Comparison of ENCODE assay signal across 18 cellular contexts in genomic region chr7:27138987-27139334, GRCh38. TPM values are rescaled to one million over a fixed set of nuclear protein-coding genes. Genes with fewer than 3 reads are reported as not detected.
A peak's percentile ranks its signal among the peaks of the same experiment; 100 is the strongest.
DNase-seq lines count a peak whose midpoint lies in the region; ATAC-seq, FAIRE-seq and TF ChIP-seq lines count a peak whose summit lies in the region.
"Had no signal": no experiment of that assay in that cellular context is flagged by ENCODE, and none has a peak within 500 bp of the region (broad histone marks: within the 10 kb centered on the region; RNA-seq: fewer than 3 reads in every experiment).

No MANE protein-coding gene starts in this region.

- H3K4ac ChIP-seq in mesenchymal stem cell (ENCODE audit: low read depth in 1 of 2, low read length in 2 of 2), result no peak overlapping the region

- BruUV-seq in mammary epithelial cell (replicated peaks; lab: Mats Ljungman, UMichigan), result no TSS peak

- in situ Hi-C loops in mammary epithelial cell (cut with MboI; ENCODE audit: low sequenced_read_pairs in 2 of 2), result no loop called here

- H3K27ac ChIP-seq in HEK293 (ENCODE audit: extremely low read depth, low read depth, low read length) (peak overlapping the region; percentile 98; the same call in 1 of the 2 replicates), mammary epithelial cell (ENCODE audit: insufficient read depth, low read depth, low read length) (peak overlapping the region; percentile 89), mesenchymal stem cell (ENCODE audit: low read length, poor library complexity, severe bottlenecking) (peak overlapping the region; percentile 81), small intestine (ENCODE audit: low read depth in 1 of 2, low read length in 1 of 2) (peak overlapping the region; percentile 74 to 81)
- no peak overlapping the region for H3K27ac ChIP-seq in CD4-positive, alpha-beta T cell (ENCODE audit: low read depth, low read length)

- peak overlapping the region in 1 of 2 experiments; percentile 21 for H3K18ac ChIP-seq in mesenchymal stem cell (ENCODE audit: low read depth in 1 of 2, low read length in 2 of 2)

- no peak overlapping the region for H4K8ac ChIP-seq in mesenchymal stem cell (ENCODE audit: low read length)

- no peak overlapping the region for H2BK15ac ChIP-seq in mesenchymal stem cell (ENCODE audit: low read depth, poor library complexity, severe bottlenecking)

- peaks cover 70% of the 10 kb centered on the region for H3K79me2 ChIP-seq in mammary epithelial cell (ENCODE audit: insufficient read depth, low read length)

- no peak for DNase-seq in mammary epithelial cell
- DNase-seq in mesenchymal stem cell, result peak; percentile 13
- DNase-seq in small intestine, result peak; percentile 46
- DNase-seq in amniotic stem cell (lab: John Stamatoyannopoulos, UW), result no peak
- no peak for DNase-seq in CD4-positive, alpha-beta T cell
- DNase-seq: activated CD4-positive, alpha-beta T cell treated with anti-CD3 and anti-CD28 coated beads, Interleukin-2, amount 10 ng/mL, durations not matched to agents 7 days and 5 days; activated T-cell treated with anti-CD3 and anti-CD28 coated beads, Interleukin-2, amount 50 U/mL, for 4 hours; CD8-positive, alpha-beta T cell; NCI-H2081 treated with DMSO at 0.1 percent for 48 hours; SHP77 treated with DMSO at 0.1 percent for 48 hours; T-helper 9 cell had no signal

- H3K27me3 ChIP-seq in mammary epithelial cell (ENCODE audit: insufficient read depth, low read length) (no peaks in the 10 kb centered on the region), mesenchymal stem cell (ENCODE audit: control insufficient read depth in 1 of 2, insufficient read depth in 1 of 2, low read length in 2 of 2) (no peaks in the 10 kb centered on the region), small intestine (ENCODE audit: control insufficient read depth in 2 of 2, insufficient read depth in 2 of 2, low read length in 2 of 2) (peaks cover 5 to 9% of the 10 kb centered on the region in 2 donors)
- peaks cover 63% of the 10 kb centered on the region for H3K27me3 ChIP-seq in CD4-positive, alpha-beta T cell (ENCODE audit: control insufficient read depth, insufficient read depth, low read length)

- no peak overlapping the region for H2BK120ac ChIP-seq in mesenchymal stem cell (ENCODE audit: low read depth, low read length)

- no peaks in the 10 kb centered on the region for H3K79me1 ChIP-seq in mesenchymal stem cell (replicated peaks; ENCODE audit: low read length, poor library complexity, severe bottlenecking)

- WGBS in mammary epithelial cell (ENCODE audit: low coverage, missing lambda C conversion rate), result 5% methylated on average over 11 of the region's 11 CpGs
- WGBS in mesenchymal stem cell, result 27% methylated on average over 10 of the region's 11 CpGs
- WGBS in small intestine, 3 donors, result 22 to 41% (median 40%) methylated on average over 11 of the region's 11 CpGs

- POLR2A ChIA-PET in HEK293 (lab: Yijun Ruan, JAX), result interaction anchor here (0.6 kb wide), 1 partner anchor 18 kb away, joined by 3 read pairs; no protein-coding TSS in a partner anchor
- POLR2A ChIA-PET in CD4-positive, alpha-beta T cell (lab: Charles Lee), result no interaction called here

- H3K4me3 Mint-ChIP-seq in CD4-positive, alpha-beta T cell, result no peak overlapping the region
- H3K4me3 Mint-ChIP-seq: activated CD4-positive, alpha-beta T cell treated with anti-CD3 and anti-CD28 coated beads, Interleukin-2, amount 10 ng/mL, durations not matched to agents 7 days and 5 days; activated T-cell treated with anti-CD3 and anti-CD28 coated beads, Interleukin-2, amount 50 U/mL, for 4 hours; CD8-positive, alpha-beta T cell had no signal

- no peaks in the 10 kb centered on the region for H3K36me3 Mint-ChIP-seq in CD4-positive, alpha-beta T cell (ENCODE audit: low read depth)
- H3K36me3 Mint-ChIP-seq: CD8-positive, alpha-beta T cell had no signal

- CTCF ChIA-PET in HEK293 (lab: Yijun Ruan, JAX) (no interaction called here), mammary epithelial cell (lab: Charles Lee; ENCODE audit: low non-redundant PET) (no interaction called here)
- CTCF ChIA-PET in CD4-positive, alpha-beta T cell (lab: Charles Lee), result no interaction called here

- intact Hi-C loops in mammary epithelial cell (cut with micrococcal nuclease), result no loop called here
- intact Hi-C loops in CD4-positive, alpha-beta T cell (cut with DNase I, micrococcal nuclease), result no loop called here

- H4K20me1 ChIP-seq in mammary epithelial cell (ENCODE audit: insufficient read depth, low read length), result no peaks in the 10 kb centered on the region

- H3K9ac ChIP-seq in mammary epithelial cell (ENCODE audit: insufficient read depth, low read length) (peak overlapping the region; percentile 91), mesenchymal stem cell (ENCODE audit: low read length) (peak overlapping the region; percentile 97)

- H2BK5ac ChIP-seq in mesenchymal stem cell (ENCODE audit: low read depth, low read length, poor library complexity, severe bottlenecking), result peak overlapping the region; percentile 88

- H3K27me3 Mint-ChIP-seq in CD4-positive, alpha-beta T cell, result peaks cover 79% of the 10 kb centered on the region

- no peaks in the 10 kb centered on the region for H3K9me3 ChIP-seq in HEK293 (ENCODE audit: control insufficient read depth, insufficient read depth, low read depth, low read length)
- no peaks in the 10 kb centered on the region for H3K9me3 ChIP-seq in mammary epithelial cell (replicated peaks; ENCODE audit: insufficient read depth, low read length)
- no peaks in the 10 kb centered on the region for H3K9me3 ChIP-seq in mesenchymal stem cell (ENCODE audit: control insufficient read depth, low read length)
- no peaks in the 10 kb centered on the region for H3K9me3 ChIP-seq in small intestine (ENCODE audit: control insufficient read depth, low read depth)
- H3K9me3 ChIP-seq in CD4-positive, alpha-beta T cell (ENCODE audit: control insufficient read depth, low read length), result no peaks in the 10 kb centered on the region

- H2AK5ac ChIP-seq in mesenchymal stem cell (ENCODE audit: low read length, severe bottlenecking), result peak overlapping the region; percentile 82

- H3K9me3 Mint-ChIP-seq in CD4-positive, alpha-beta T cell, result no peaks in the 10 kb centered on the region
- H3K9me3 Mint-ChIP-seq: activated CD4-positive, alpha-beta T cell treated with anti-CD3 and anti-CD28 coated beads, Interleukin-2, amount 10 ng/mL, durations not matched to agents 7 days and 5 days; activated T-cell treated with anti-CD3 and anti-CD28 coated beads, Interleukin-2, amount 50 U/mL, for 4 hours; CD8-positive, alpha-beta T cell had no signal

- TF ChIP-seq CTCF in HEK293 (tag by site-specific recombination; IDR thresholded peaks at IDR 0.05) (no peak), mammary epithelial cell (conservative IDR thresholded peaks at IDR 0.05 in 1 of 2, IDR thresholded peaks at IDR 0.05 in 1 of 2; ENCODE audit: extremely low read depth in 1 of 2, insufficient read depth in 1 of 2, low read depth in 1 of 2, low read length in 2 of 2) (no peak)
- TF ChIP-seq CTCF in CD4-positive, alpha-beta T cell (IDR thresholded peaks at IDR 0.05), result no peak

- H2BK12ac ChIP-seq in mesenchymal stem cell (ENCODE audit: low read length in 2 of 2), result peak overlapping the region in 1 of 2 experiments; percentile 57

- no peak overlapping the region for H3K23ac ChIP-seq in mesenchymal stem cell (ENCODE audit: low read length in 2 of 2)

- no peaks in the 10 kb centered on the region for H3K4me1 Mint-ChIP-seq in CD4-positive, alpha-beta T cell (ENCODE audit: low read depth)

- dilution Hi-C loops in mammary epithelial cell (cut with HindIII; ENCODE audit: low sequenced_read_pairs), result no loop called here

- ATAC-seq in GM21576 (IDR thresholded peaks at IDR 0.05; ENCODE audit: unreplicated experiment) (no peak), GM18517 (IDR thresholded peaks at IDR 0.05; ENCODE audit: unreplicated experiment) (no peak)
- ATAC-seq in CD4-positive, alpha-beta T cell (ENCODE audit: poor library complexity), result no peak
- ATAC-seq: activated T-cell treated with anti-CD3 and anti-CD28 coated beads, Interleukin-2, amount 50 U/mL, for 4 hours; CD8-positive, alpha-beta T cell had no signal

- FAIRE-seq in small intestine (lab: Jason Lieb, UNC), result no peak
- FAIRE-seq: HTR-8/SVneo had no signal

- H3K4me3 ChIP-seq in HEK293 (ENCODE audit: low read depth, low read length) (no peak overlapping the region), mammary epithelial cell (replicated peaks in 1 of 3; ENCODE audit: insufficient read depth in 1 of 3, low read depth in 2 of 3, low read length in 3 of 3) (peak overlapping the region; percentile 48 to 81 (median 50)), mesenchymal stem cell (ENCODE audit: insufficient read depth in 1 of 2, low read depth in 1 of 2, low read length in 2 of 2) (peak overlapping the region; percentile 70 to 82), small intestine (ENCODE audit: low read depth in 1 of 2, low read length in 2 of 2) (peak overlapping the region; percentile 46 to 53)

- no peak overlapping the region for H3K27ac Mint-ChIP-seq in CD4-positive, alpha-beta T cell
- H3K27ac Mint-ChIP-seq: activated CD4-positive, alpha-beta T cell treated with anti-CD3 and anti-CD28 coated beads, Interleukin-2, amount 10 ng/mL, durations not matched to agents 7 days and 5 days; CD8-positive, alpha-beta T cell had no signal

- H4K91ac ChIP-seq in mesenchymal stem cell (ENCODE audit: low read length), result no peak overlapping the region

- H3K4me1 ChIP-seq in HEK293 (ENCODE audit: control insufficient read depth, insufficient read depth, low read length), result peaks cover 38% of the 10 kb centered on the region
- H3K4me1 ChIP-seq in mammary epithelial cell (ENCODE audit: insufficient read depth, low read length), result peaks cover 68% of the 10 kb centered on the region
- peaks cover 9% of the 10 kb centered on the region for H3K4me1 ChIP-seq in mesenchymal stem cell (ENCODE audit: control insufficient read depth, insufficient read depth, low read depth, low read length)
- peaks cover 0 to 2% of the 10 kb centered on the region in 2 donors for H3K4me1 ChIP-seq in small intestine (ENCODE audit: control insufficient read depth in 2 of 2, insufficient read depth in 1 of 2, low read depth in 1 of 2, low read length in 1 of 2)

- H3K36me3 ChIP-seq in HEK293 (ENCODE audit: control insufficient read depth in 2 of 2, insufficient read depth in 1 of 2, low read length in 2 of 2) (peaks cover 0 to 34% of the 10 kb centered on the region in 2 experiments; a peak in 1 of 3 replicates), mammary epithelial cell (ENCODE audit: insufficient read depth, low read length) (no peaks in the 10 kb centered on the region), mesenchymal stem cell (ENCODE audit: control insufficient read depth in 1 of 2, insufficient read depth in 2 of 2, low read depth in 1 of 2, low read length in 2 of 2) (peaks cover 3 to 26% of the 10 kb centered on the region in 2 experiments), small intestine (ENCODE audit: control insufficient read depth in 2 of 2, insufficient read depth in 2 of 2, low read length in 2 of 2) (no peaks in the 10 kb centered on the region)

- peak overlapping the region; percentile 82 for H2AFZ ChIP-seq in mammary epithelial cell (ENCODE audit: low read depth, low read length)
- H2AFZ ChIP-seq in mesenchymal stem cell (ENCODE audit: low read depth, low read length), result no peak overlapping the region

- no peak overlapping the region for H3K14ac ChIP-seq in mesenchymal stem cell (ENCODE audit: low read length in 2 of 2)

- peak overlapping the region; percentile 95 for H3K4me2 ChIP-seq in mammary epithelial cell (ENCODE audit: insufficient read depth, low read depth, low read length)
- H3K4me2 ChIP-seq in mesenchymal stem cell (ENCODE audit: low read length, poor library complexity, severe bottlenecking), result peak overlapping the region; percentile 49

RNA-seq across cellular contexts. Expression of gene HOXA5, which starts 4.5 kb away (rescaled TPM):
- 10 to 100 TPM in 1 of 2 donors, 1 to 10 TPM in 1; 9.1 to 11.0 TPM for total RNA-seq in mammary epithelial cell
- polyA plus RNA-seq in mammary epithelial cell (8.6 TPM), small intestine (1 to 10 TPM in 2 of 3 donors, under 1 TPM in 1; 0.45 to 7.7 (median 2.4) TPM)
- 4.3 TPM for polyA minus RNA-seq in mammary epithelial cell
- 2.0 TPM for polyA plus RNA-seq in mesenchymal stem cell (2013, experiment 1 of 2)
- polyA plus RNA-seq in mesenchymal stem cell (2013, experiment 2 of 2), result 2.0 TPM
- not detected for total RNA-seq in CD4-positive, alpha-beta T cell
- total RNA-seq: A673; activated CD4-positive, alpha-beta T cell treated with anti-CD3 and anti-CD28 coated beads, Interleukin-2, amount 10 ng/mL, durations not matched to agents 7 days and 5 days; activated T-cell treated with anti-CD3 and anti-CD28 coated beads, Interleukin-2, amount 50 U/mL, for 4 hours; chondrocyte had no signal

RNA-seq across cellular contexts. Expression of gene HOXA4, which starts 8.4 kb away (rescaled TPM):
- 1 to 10 TPM in 1 of 2 donors, not detected in 1; 1.5 TPM for total RNA-seq in mammary epithelial cell
- polyA plus RNA-seq in mammary epithelial cell (1.8 TPM), small intestine (1 to 10 TPM in 2 of 3 donors, not detected in 1; 2.4 to 7.9 TPM)
- polyA minus RNA-seq in mammary epithelial cell, result 9.3 TPM
- 0.91 TPM for polyA plus RNA-seq in mesenchymal stem cell (2013, experiment 1 of 2)
- polyA plus RNA-seq in mesenchymal stem cell (2013, experiment 2 of 2), result 1.1 TPM
- total RNA-seq in CD4-positive, alpha-beta T cell, result not detected
- total RNA-seq: A673 had no signal

RNA-seq across cellular contexts. Expression of gene HOXA6, which starts 8.6 kb away (rescaled TPM):
- total RNA-seq in mammary epithelial cell, result 1 to 10 TPM; 3.1 to 4.7 TPM
- polyA plus RNA-seq in mammary epithelial cell, result 0.71 TPM
- 1.1 TPM for polyA minus RNA-seq in mammary epithelial cell
- 0.62 TPM for polyA plus RNA-seq in mesenchymal stem cell (2013, experiment 1 of 2)
- 0.59 TPM for polyA plus RNA-seq in mesenchymal stem cell (2013, experiment 2 of 2)
- under 1 TPM in 2 of 3 donors, not detected in 1; 0.46 to 0.81 TPM for polyA plus RNA-seq in small intestine
- not detected for total RNA-seq in CD4-positive, alpha-beta T cell
- total RNA-seq: A673; activated CD4-positive, alpha-beta T cell treated with anti-CD3 and anti-CD28 coated beads, Interleukin-2, amount 10 ng/mL, durations not matched to agents 7 days and 5 days; activated T-cell treated with anti-CD3 and anti-CD28 coated beads, Interleukin-2, amount 50 U/mL, for 4 hours; CD8-positive, alpha-beta T cell; chondrocyte had no signal
- polyA plus RNA-seq: liver had no signal

RNA-seq across cellular contexts. Expression of gene HOXA3, which starts 13.4 kb away (rescaled TPM):
- 1 to 10 TPM; 2.0 to 9.9 TPM for total RNA-seq in mammary epithelial cell
- 1.4 TPM for polyA plus RNA-seq in mammary epithelial cell
- polyA minus RNA-seq in mammary epithelial cell, result 0.83 TPM
- 0.39 TPM for polyA plus RNA-seq in mesenchymal stem cell (2013, experiment 1 of 2)
- polyA plus RNA-seq in mesenchymal stem cell (2013, experiment 2 of 2), result 0.51 TPM
- polyA plus RNA-seq in small intestine, result 1 to 10 TPM in 1 of 3 donors, under 1 TPM in 2; 0.45 to 3.3 (median 0.54) TPM
- not detected for total RNA-seq in CD4-positive, alpha-beta T cell
- total RNA-seq: A673; activated CD4-positive, alpha-beta T cell treated with anti-CD3 and anti-CD28 coated beads, Interleukin-2, amount 10 ng/mL, durations not matched to agents 7 days and 5 days; activated T-cell treated with anti-CD3 and anti-CD28 coated beads, Interleukin-2, amount 50 U/mL, for 4 hours; CD8-positive, alpha-beta T cell had no signal

RNA-seq across cellular contexts. Expression of gene HOXA7, which starts 17.5 kb away (rescaled TPM):
- 1 to 10 TPM; 2.3 to 8.0 TPM for total RNA-seq in mammary epithelial cell
- polyA plus RNA-seq in mammary epithelial cell (3.9 TPM), small intestine (1 to 10 TPM in 2 of 3 donors, not detected in 1; 1.1 to 1.9 TPM)
- 3.7 TPM for polyA minus RNA-seq in mammary epithelial cell
- 3.1 TPM for polyA plus RNA-seq in mesenchymal stem cell (2013, experiment 1 of 2)
- 3.2 TPM for polyA plus RNA-seq in mesenchymal stem cell (2013, experiment 2 of 2)
- not detected for total RNA-seq in CD4-positive, alpha-beta T cell
- total RNA-seq: activated CD4-positive, alpha-beta T cell treated with anti-CD3 and anti-CD28 coated beads, Interleukin-2, amount 10 ng/mL, durations not matched to agents 7 days and 5 days; activated T-cell treated with anti-CD3 and anti-CD28 coated beads, Interleukin-2, amount 50 U/mL, for 4 hours; CD8-positive, alpha-beta T cell; chondrocyte had no signal
- polyA plus RNA-seq: liver had no signal

Comparison
In these comparisons a context has a peak if more than half of its experiments do, and no peak if none do; other contexts are left out.
1. DNase-seq: peak in mesenchymal stem cell (single experiment) and small intestine (single experiment); none in mammary epithelial cell (single experiment), amniotic stem cell (single experiment) and CD4-positive, alpha-beta T cell (0 of 10).
2. RNA of gene HOXA5, which starts 4.5 kb away (total RNA-seq): 9.1 to 11.0 TPM in mammary epithelial cell; not detected in CD4-positive, alpha-beta T cell; every median in the first group is over 4 times any median in the second.
3. RNA of gene HOXA6, which starts 8.6 kb away (total RNA-seq): 3.1 to 4.7 TPM in mammary epithelial cell; not detected in CD4-positive, alpha-beta T cell; every median in the first group is over 4 times any median in the second.